Comparison of ENCODE assay signal across 24 cellular contexts in genomic region chr10:43373461-43373860, GRCh38. TPM values are rescaled to one million over a fixed set of nuclear protein-coding genes. Genes with fewer than 3 reads are reported as not detected.
DNase-seq lines count a peak whose midpoint lies in the region; ATAC-seq, FAIRE-seq and TF ChIP-seq lines count a peak whose summit lies in the region.
"Had no signal": no experiment of that assay in that cellular context is flagged by ENCODE, and none has a peak within 500 bp of the region (broad histone marks: within the 10 kb centered on the region; RNA-seq: fewer than 3 reads in every experiment).

No MANE protein-coding gene starts in this region.

- H3K9ac ChIP-seq in kidney (ENCODE audit: low read length in 2 of 2) (peak overlapping the region in 1 of 2 donors; percentile 26), neural progenitor cell (no peak overlapping the region), GM23248 (no peak overlapping the region)

- FAIRE-seq in kidney (lab: Jason Lieb, UNC) = no peak
- FAIRE-seq: GM12878, HTR-8/SVneo had no signal

- H3K27ac ChIP-seq in caudate nucleus (ENCODE audit: low read depth, low read length) (peak overlapping the region; percentile 98), kidney (ENCODE audit: low read depth in 2 of 2, low read length in 2 of 2) (no peak overlapping the region), neural progenitor cell (no peak overlapping the region), substantia nigra (ENCODE audit: low read depth, low read length, poor library complexity, severe bottlenecking) (peak overlapping the region; percentile 97), GM23248 (no peak overlapping the region)
- H3K27ac ChIP-seq: RWPE1 had no signal

- H2AFZ ChIP-seq in neural progenitor cell (replicated peaks) (no peak overlapping the region), GM23248 (no peak overlapping the region)

- peaks cover 16% of the 10 kb centered on the region for H3F3A ChIP-seq in neural progenitor cell (ENCODE audit: low read depth)
- H3F3A ChIP-seq in GM23248 (ENCODE audit: insufficient read depth) = no peaks in the 10 kb centered on the region

- H3K27ac Mint-ChIP-seq in neural progenitor cell = peak overlapping the region; percentile 91
- peak overlapping the region in 1 of 2 donors; percentile 68 for H3K27ac Mint-ChIP-seq in effector memory CD8-positive, alpha-beta T cell
- H3K27ac Mint-ChIP-seq: CD4-positive, CD25-positive, alpha-beta regulatory T cell had no signal

- in situ Hi-C loops in GM23248 (cut with MboI) = no loop called here

- no peaks in the 10 kb centered on the region for H3K9me3 Mint-ChIP-seq in neural progenitor cell
- H3K9me3 Mint-ChIP-seq in effector memory CD8-positive, alpha-beta T cell = no peaks in the 10 kb centered on the region
- H3K9me3 Mint-ChIP-seq: CD4-positive, CD25-positive, alpha-beta regulatory T cell had no signal

- H3K4me1 ChIP-seq in kidney (ENCODE audit: control insufficient read depth in 1 of 2, insufficient read depth in 1 of 2, low read depth in 1 of 2, low read length in 2 of 2) = no peaks in the 10 kb centered on the region
- peaks cover 22% of the 10 kb centered on the region for H3K4me1 ChIP-seq in neural progenitor cell
- no peaks in the 10 kb centered on the region for H3K4me1 ChIP-seq in GM23248 (ENCODE audit: insufficient read depth)

- WGBS in GM23248 (ENCODE audit: low coverage in 1 of 2, low lambda C conversion rate in 2 of 2, missing lambda C conversion rate in 2 of 2), 2 experiments = 21 to 30% methylated on average over 2 to 5 of the region's 5 CpGs

- H3K36me3 ChIP-seq in kidney (ENCODE audit: control insufficient read depth in 1 of 2, insufficient read depth in 2 of 2, low read length in 2 of 2) (no peaks in the 10 kb centered on the region), neural progenitor cell (no peaks in the 10 kb centered on the region), GM23248 (ENCODE audit: low read depth) (no peaks in the 10 kb centered on the region)
- H3K36me3 ChIP-seq: HAP-1 had no signal

- peaks cover 18% of the 10 kb centered on the region for H3K4me1 Mint-ChIP-seq in neural progenitor cell
- peaks cover 12 to 13% of the 10 kb centered on the region in 2 donors for H3K4me1 Mint-ChIP-seq in effector memory CD8-positive, alpha-beta T cell (ENCODE audit: low read depth in 2 of 2)

- no peaks in the 10 kb centered on the region for H4K20me1 ChIP-seq in neural progenitor cell (ENCODE audit: low read depth)
- H4K20me1 ChIP-seq in GM23248 (ENCODE audit: insufficient read depth) = no peaks in the 10 kb centered on the region

- TF ChIP-seq CTCF in kidney (IDR thresholded peaks at IDR 0.05; ENCODE audit: borderline replicate concordance, extremely low read depth, insufficient read depth) = no peak
- TF ChIP-seq CTCF in neural progenitor cell (IDR thresholded peaks at IDR 0.05) = no peak

- no peaks in the 10 kb centered on the region for H3K79me2 ChIP-seq in neural progenitor cell (ENCODE audit: low read depth)
- H3K79me2 ChIP-seq in GM23248 (ENCODE audit: insufficient read depth) = no peaks in the 10 kb centered on the region

- H3K27me3 ChIP-seq in neural progenitor cell = no peaks in the 10 kb centered on the region
- H3K27me3 ChIP-seq in GM23248 (replicated peaks; ENCODE audit: insufficient read depth) = no peaks in the 10 kb centered on the region

- DNase-seq in caudate nucleus (lab: John Stamatoyannopoulos, UW) = no peak
- peak; percentile 15 for DNase-seq in kidney
- DNase-seq in neural progenitor cell (ENCODE audit: low spot score) = no peak
- DNase-seq in substantia nigra (lab: John Stamatoyannopoulos, UW) = peak in 1 of 49 donors; percentile 55
- DNase-seq in effector memory CD8-positive, alpha-beta T cell = no peak
- DNase-seq in GM23248 = no peak
- DNase-seq in activated CD4-positive, alpha-beta T cell treated with anti-CD3 and anti-CD28 coated beads, Interleukin-2, amount 50 U/mL, for 4 hours = no peak
- DNase-seq in putamen (ENCODE audit: low spot score) = no peak
- DNase-seq: CD4-positive, CD25-positive, alpha-beta regulatory T cell; COR-L47; DND-41; KG1; NCI-H1092; NCI-H1436; NCI-H187 treated with DMSO at 0.1 percent for 48 hours; NCI-H2107; NCI-H774; NK-92 treated with Interleukin-12 subunit alpha and Interleukin-12 subunit beta, amount 100 ng/mL, for 24 hours; SHP77 treated with DMSO at 0.1 percent for 48 hours had no signal

- intact Hi-C loops in kidney (cut with DNase I) = no loop called here

- H3K4me3 ChIP-seq in kidney (ENCODE audit: low read length in 2 of 2) (peak overlapping the region in 1 of 2 donors; percentile 39), neural progenitor cell (no peak overlapping the region), GM23248 (no peak overlapping the region)
- H3K4me3 ChIP-seq: GM12878, HAP-1 had no signal

- peaks cover 6% of the 10 kb centered on the region for H3K27me3 Mint-ChIP-seq in neural progenitor cell (ENCODE audit: insufficient read depth, low read depth)
- H3K27me3 Mint-ChIP-seq in effector memory CD8-positive, alpha-beta T cell = no peaks in the 10 kb centered on the region
- H3K27me3 Mint-ChIP-seq: CD4-positive, CD25-positive, alpha-beta regulatory T cell had no signal

- no peak for ATAC-seq in effector memory CD8-positive, alpha-beta T cell (replicated peaks)
- ATAC-seq: GM12878 had no signal

- H3K36me3 Mint-ChIP-seq in neural progenitor cell = no peaks in the 10 kb centered on the region
- H3K36me3 Mint-ChIP-seq in effector memory CD8-positive, alpha-beta T cell (ENCODE audit: insufficient read depth) = peaks cover 2% of the 10 kb centered on the region
- H3K36me3 Mint-ChIP-seq: CD4-positive, CD25-positive, alpha-beta regulatory T cell had no signal

- no peaks in the 10 kb centered on the region for H3K9me2 ChIP-seq in GM23248 (ENCODE audit: insufficient read depth)

- H3K9me3 ChIP-seq in kidney (ENCODE audit: control insufficient read depth in 1 of 2, low read length in 2 of 2) = no peaks in the 10 kb centered on the region
- H3K9me3 ChIP-seq in neural progenitor cell (ENCODE audit: low read depth) = no peaks in the 10 kb centered on the region
- no peaks in the 10 kb centered on the region for H3K9me3 ChIP-seq in GM23248 (ENCODE audit: low read depth)
- H3K9me3 ChIP-seq: HAP-1 had no signal

- H3K4me3 Mint-ChIP-seq in neural progenitor cell = no peak overlapping the region
- no peak overlapping the region for H3K4me3 Mint-ChIP-seq in effector memory CD8-positive, alpha-beta T cell
- H3K4me3 Mint-ChIP-seq: CD4-positive, CD25-positive, alpha-beta regulatory T cell had no signal

- H3K4me2 ChIP-seq in neural progenitor cell (peak overlapping the region; percentile 69), GM23248 (ENCODE audit: unreplicated experiment) (no peak overlapping the region)

RNA-seq across cellular contexts. Expression of gene FXYD4, which starts 2.0 kb away (rescaled TPM):
- 109 TPM for total RNA-seq in kidney
- 392 TPM for polyA plus RNA-seq in kidney (ENCODE audit: insufficient read depth, low read depth, low replicate concordance)
- total RNA-seq in neural progenitor cell (ENCODE audit: low replicate concordance) = not detected in 2 replicates
- total RNA-seq in GM23248 (2014; rRNA removed; shearing (Covaris generic)) = not detected in 2 replicates
- polyA plus RNA-seq in GM23248 (2016; fragmentation: Nextera tagmentation; extraction: Ambion mirVana) = not detected in 2 replicates
- total RNA-seq: CD4-positive, CD25-positive, alpha-beta regulatory T cell; GM12878 had no signal
- polyA plus RNA-seq: BJ; CD4-positive, CD25-positive, alpha-beta regulatory T cell; GM12878 had no signal

RNA-seq across cellular contexts. Expression of gene HNRNPF, which starts 35.5 kb away (rescaled TPM):
- 190 TPM for total RNA-seq in kidney
- polyA plus RNA-seq in kidney (ENCODE audit: insufficient read depth, low read depth, low replicate concordance) = 74.0 TPM
- total RNA-seq in neural progenitor cell (ENCODE audit: low replicate concordance) = 175 and 180 TPM in 2 replicates
- 158 and 172 TPM in 2 replicates for total RNA-seq in GM23248 (2014; rRNA removed; shearing (Covaris generic))
- polyA plus RNA-seq in GM23248 (2016; fragmentation: Nextera tagmentation; extraction: Ambion mirVana) = 106 and 116 TPM in 2 replicates

Comparison
In these comparisons a context has a peak if more than half of its experiments do, and no peak if none do; other contexts are left out.
1. H3K27ac ChIP-seq: peak in caudate nucleus (single experiment) and substantia nigra (single experiment); none in kidney (0 of 2), neural progenitor cell (single experiment) and GM23248 (single experiment).
2. RNA of gene FXYD4, which starts 2.0 kb away (total RNA-seq): 109 TPM in kidney (single experiment); not detected in neural progenitor cell and not detected in GM23248; every median in the first group is over 100 times any median in the second.